Comparison of ENCODE assay signal across 8 cellular contexts in the genomic region with DNA sequence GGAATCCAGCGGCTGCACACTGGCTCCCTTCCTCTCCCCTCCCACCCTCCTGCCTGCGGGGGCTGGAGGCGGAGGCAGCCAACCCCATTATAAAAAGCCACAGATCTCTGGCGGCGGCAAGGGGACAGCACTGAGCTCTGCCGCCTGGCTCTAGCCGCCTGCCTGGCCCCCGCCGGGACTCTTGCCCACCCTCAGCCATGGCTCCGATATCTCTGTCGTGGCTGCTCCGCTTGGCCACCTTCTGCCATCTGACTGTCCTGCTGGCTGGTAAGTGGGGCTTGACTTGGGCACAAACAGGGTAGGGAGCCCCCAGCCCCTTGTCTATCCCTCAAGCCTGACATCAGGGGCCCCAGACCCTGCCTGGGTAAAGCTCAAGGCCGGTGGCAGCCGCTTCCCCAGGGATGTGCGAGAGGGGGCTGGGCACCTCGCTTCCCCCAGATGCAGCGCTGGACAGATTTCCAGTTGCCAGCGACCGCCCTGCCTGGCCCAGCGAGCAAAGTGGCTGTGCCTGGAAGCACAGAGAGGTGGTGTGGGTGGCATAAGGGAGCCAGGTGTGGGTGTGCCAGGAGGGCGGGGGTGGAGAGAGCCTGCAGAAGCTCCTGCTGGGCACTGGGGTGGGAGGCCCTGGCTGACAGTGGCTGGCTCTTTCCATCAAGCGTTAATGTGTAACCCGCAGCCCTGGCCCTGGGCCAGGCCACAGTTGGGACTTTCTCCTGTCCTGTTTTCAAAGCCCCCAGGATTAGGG.
DNase-seq lines count a peak whose midpoint lies in the region; ATAC-seq and TF ChIP-seq lines count a peak whose summit lies in the region.

Gene CX3CL1, plus strand, starts transcription at position 119 of the 745 bp plus-strand sequence. Its CDS starts 79 bp downstream, at position 198.

- peaks cover 0 to 19% of the 10 kb centered on the region in 2 donors for H3K4me1 ChIP-seq in muscle layer of duodenum (ENCODE audit: control insufficient read depth in 1 of 2, insufficient read depth in 2 of 2, low read length in 2 of 2)

- no peaks in the 10 kb centered on the region for H3K9me3 ChIP-seq in muscle layer of duodenum (ENCODE audit: control insufficient read depth in 1 of 2, low read length in 2 of 2)

- H3K27ac Mint-ChIP-seq in stimulated activated effector memory CD8-positive, alpha-beta T cell treated with anti-CD3 and anti-CD28 coated beads, Interleukin-12 subunit alpha, Interleukin-12 subunit beta, amount 100 ng/mL, for 72 hours, result no peak within 1 kb of the TSS

- peak within 1 kb of the TSS; percentile 52 for H3K27ac ChIP-seq in muscle layer of duodenum (ENCODE audit: low read length)

- H3K4me3 ChIP-seq in AG10803 (ENCODE audit: low read length) (no peak within 1 kb of the TSS), fibroblast of mammary gland (ENCODE audit: control insufficient read depth, low read depth, low read length) (no peak within 1 kb of the TSS), muscle layer of duodenum (ENCODE audit: low read depth in 1 of 2, low read length in 2 of 2) (peak within 1 kb of the TSS; percentile 63 to 76)

- H3K4me3 Mint-ChIP-seq in stimulated activated effector memory CD8-positive, alpha-beta T cell treated with anti-CD3 and anti-CD28 coated beads, Interleukin-12 subunit alpha, Interleukin-12 subunit beta, amount 100 ng/mL, for 72 hours, result no peak within 1 kb of the TSS

- no peaks in the 10 kb centered on the region for H3K36me3 ChIP-seq in muscle layer of duodenum (ENCODE audit: control insufficient read depth in 1 of 2, insufficient read depth in 2 of 2, low read length in 2 of 2)

- peaks cover 16% of the 10 kb centered on the region for H3K4me1 Mint-ChIP-seq in stimulated activated effector memory CD8-positive, alpha-beta T cell treated with anti-CD3 and anti-CD28 coated beads, Interleukin-12 subunit alpha, Interleukin-12 subunit beta, amount 100 ng/mL, for 72 hours

- DNase-seq in AG10803 (ENCODE audit: low read depth) (peak; percentile 25), NCI-H526 treated with DMSO at 0.1 percent for 48 hours (lab: John Stamatoyannopoulos, UW) (peak; percentile 34), fibroblast of mammary gland (ENCODE audit: low read depth) (peak; percentile 29), NCI-H128 (lab: John Stamatoyannopoulos, UW; ENCODE audit: unreplicated experiment) (no peak), NCI-H446 treated with DMSO at 0.1 percent for 48 hours (lab: John Stamatoyannopoulos, UW) (no peak)
- no peak for DNase-seq in stimulated activated effector memory CD8-positive, alpha-beta T cell treated with anti-CD3 and anti-CD28 coated beads, Interleukin-12 subunit alpha, Interleukin-12 subunit beta, amount 100 ng/mL, for 72 hours (ENCODE audit: low spot score in 2 of 2)
- no peak for DNase-seq in activated CD4-positive, alpha-beta T cell treated with anti-CD3 and anti-CD28 coated beads, Interleukin-2, amount 50 U/mL, for 4 hours

- TF ChIP-seq CTCF in AG10803 (conservative IDR thresholded peaks at IDR 0.05; ENCODE audit: low read length) (no peak), fibroblast of mammary gland (conservative IDR thresholded peaks at IDR 0.05; ENCODE audit: control insufficient read depth, insufficient read depth, low read depth, low read length) (no peak)

- H3K9me3 Mint-ChIP-seq in stimulated activated effector memory CD8-positive, alpha-beta T cell treated with anti-CD3 and anti-CD28 coated beads, Interleukin-12 subunit alpha, Interleukin-12 subunit beta, amount 100 ng/mL, for 72 hours, result no peaks in the 10 kb centered on the region

- H3K27me3 ChIP-seq in muscle layer of duodenum (ENCODE audit: low read depth, low read length), result no peaks in the 10 kb centered on the region

- no peak for ATAC-seq in stimulated activated effector memory CD8-positive, alpha-beta T cell treated with anti-CD3 and anti-CD28 coated beads, Interleukin-12 subunit alpha, Interleukin-12 subunit beta, amount 100 ng/mL, for 72 hours

- no peaks in the 10 kb centered on the region for H3K36me3 Mint-ChIP-seq in stimulated activated effector memory CD8-positive, alpha-beta T cell treated with anti-CD3 and anti-CD28 coated beads, Interleukin-12 subunit alpha, Interleukin-12 subunit beta, amount 100 ng/mL, for 72 hours

Comparison
In these comparisons a context has a peak if more than half of its experiments do, and no peak if none do; other contexts are left out.
1. DNase-seq: peak in AG10803 (single experiment), NCI-H526 treated with DMSO at 0.1 percent for 48 hours (single experiment) and fibroblast of mammary gland (single experiment); none in stimulated activated effector memory CD8-positive, alpha-beta T cell treated with anti-CD3 and anti-CD28 coated beads, Interleukin-12 subunit alpha, Interleukin-12 subunit beta, amount 100 ng/mL, for 72 hours (0 of 2), NCI-H128 (single experiment), NCI-H446 treated with DMSO at 0.1 percent for 48 hours (single experiment) and activated CD4-positive, alpha-beta T cell treated with anti-CD3 and anti-CD28 coated beads, Interleukin-2, amount 50 U/mL, for 4 hours (0 of 2).
2. H3K4me3 ChIP-seq: peak in muscle layer of duodenum (2 of 2); none in AG10803 (single experiment) and fibroblast of mammary gland (single experiment).